In the genomic region with DNA sequence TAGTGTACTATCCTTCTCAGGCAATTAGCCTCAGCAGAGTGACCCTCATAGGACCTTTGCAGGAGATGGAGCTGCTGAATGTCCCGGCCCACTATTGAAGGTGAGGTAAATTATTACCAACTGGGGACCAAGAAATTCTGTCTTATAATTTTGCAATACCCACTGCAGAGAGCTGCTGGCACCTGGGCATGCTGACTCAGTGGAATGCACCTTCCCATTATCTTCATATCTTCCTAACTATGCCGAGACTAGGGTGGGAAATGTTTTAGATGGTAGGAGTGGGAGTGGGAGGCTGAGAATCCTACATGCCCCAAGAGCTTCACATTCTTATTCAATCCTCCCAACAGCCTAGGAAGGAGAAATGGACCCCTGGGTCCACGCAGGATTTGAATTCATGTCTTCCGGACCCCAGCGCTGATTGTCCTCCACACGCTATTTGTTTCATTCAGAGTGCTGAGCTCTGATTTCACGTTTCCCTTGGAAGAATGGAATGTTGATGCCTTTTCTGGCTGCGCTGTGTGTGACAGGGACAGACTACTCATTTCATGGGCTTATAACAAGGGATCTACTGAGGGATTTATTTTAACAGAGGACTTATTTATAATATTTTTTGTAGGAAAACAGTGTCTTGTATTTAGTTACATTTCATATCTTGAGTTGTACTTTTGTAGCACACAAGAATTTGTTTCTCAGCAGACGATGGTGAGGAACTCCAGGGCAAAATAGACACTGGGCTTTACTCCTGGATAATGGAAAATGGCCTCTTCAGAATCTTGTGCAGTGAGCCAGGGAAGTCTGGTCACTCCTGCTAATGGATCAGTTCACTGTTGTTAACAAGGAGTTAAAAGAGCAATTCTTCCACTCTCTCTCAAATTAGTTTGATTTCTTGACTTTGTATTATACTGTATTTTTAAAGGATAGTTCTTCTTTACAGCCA, we compare ENCODE assay signal across 10 cellular contexts.
DNase-seq lines count a peak whose midpoint lies in the region; ATAC-seq and TF ChIP-seq lines count a peak whose summit lies in the region.
"Had no signal": no experiment of that assay in that cellular context is flagged by ENCODE, and none has a peak within 500 bp of the region (broad histone marks: within the 10 kb centered on the region; RNA-seq: fewer than 3 reads in every experiment).

No MANE protein-coding gene starts in this region.

- TF ChIP-seq POLR2A in tibial nerve (IDR thresholded peaks at IDR 0.05), result no peak

- ATAC-seq in HG02852 (IDR thresholded peaks at IDR 0.05; ENCODE audit: unreplicated experiment), result no peak
- ATAC-seq in HG02571 (IDR thresholded peaks at IDR 0.05; ENCODE audit: unreplicated experiment), result no peak

- H3K36me3 Mint-ChIP-seq in activated naive CD4-positive, alpha-beta T cell treated with anti-CD3 and anti-CD28 coated beads, Interleukin-2, amount 10 ng/mL, durations not matched to agents 7 days and 5 days, result peaks cover 48% of the 10 kb centered on the region
- peaks cover 24% of the 10 kb centered on the region for H3K36me3 Mint-ChIP-seq in activated naive CD8-positive, alpha-beta T cell

- peak in 1 of 2 donors; percentile 36 for TF ChIP-seq EP300 in tibial nerve (IDR thresholded peaks at IDR 0.05)

- no peaks in the 10 kb centered on the region for H3K9me3 Mint-ChIP-seq in activated naive CD4-positive, alpha-beta T cell treated with anti-CD3 and anti-CD28 coated beads, Interleukin-2, amount 10 ng/mL, durations not matched to agents 7 days and 5 days
- H3K9me3 Mint-ChIP-seq in activated naive CD8-positive, alpha-beta T cell (ENCODE audit: low read depth), result no peaks in the 10 kb centered on the region

- H3K27ac Mint-ChIP-seq in activated naive CD4-positive, alpha-beta T cell treated with anti-CD3 and anti-CD28 coated beads, Interleukin-2, amount 10 ng/mL, durations not matched to agents 7 days and 5 days, result peak overlapping the region; percentile 88
- H3K27ac Mint-ChIP-seq in activated naive CD8-positive, alpha-beta T cell, result peak overlapping the region; percentile 99

- CTCF ChIA-PET in activated naive CD4-positive, alpha-beta T cell treated with anti-CD3 and anti-CD28 coated beads, Interleukin-2, amount 10 ng/mL, durations not matched to agents 7 days and 5 days (lab: Charles Lee), result interaction anchor here (1.0 to 2.5 kb wide), 4 partner anchors 63 to 190 kb away, joined by 3 to 9 read pairs (median 4); a partner anchor contains a TSS

- H3K27me3 Mint-ChIP-seq in activated naive CD4-positive, alpha-beta T cell treated with anti-CD3 and anti-CD28 coated beads, Interleukin-2, amount 10 ng/mL, durations not matched to agents 7 days and 5 days, result no peaks in the 10 kb centered on the region
- H3K27me3 Mint-ChIP-seq in activated naive CD8-positive, alpha-beta T cell, result no peaks in the 10 kb centered on the region

- H3K4me3 Mint-ChIP-seq in activated naive CD4-positive, alpha-beta T cell treated with anti-CD3 and anti-CD28 coated beads, Interleukin-2, amount 10 ng/mL, durations not matched to agents 7 days and 5 days, result no peak overlapping the region
- peak overlapping the region; percentile 82 for H3K4me3 Mint-ChIP-seq in activated naive CD8-positive, alpha-beta T cell

- H3K27ac ChIP-seq in tibial nerve, result peak overlapping the region in 3 of 4 donors; percentile 70 to 94 (median 87)

- peaks cover 95% of the 10 kb centered on the region for H3K4me1 Mint-ChIP-seq in activated naive CD4-positive, alpha-beta T cell treated with anti-CD3 and anti-CD28 coated beads, Interleukin-2, amount 10 ng/mL, durations not matched to agents 7 days and 5 days
- peaks cover 95% of the 10 kb centered on the region for H3K4me1 Mint-ChIP-seq in activated naive CD8-positive, alpha-beta T cell (ENCODE audit: low read depth)

- H3K27me3 ChIP-seq in tibial nerve, result no peaks in the 10 kb centered on the region

- TF ChIP-seq CTCF in tibial nerve (IDR thresholded peaks at IDR 0.05), result no peak

- no peaks in the 10 kb centered on the region for H3K9me3 ChIP-seq in tibial nerve

- H3K4me3 ChIP-seq in tibial nerve, result no peak overlapping the region

- whole genome bisulfite sequencing in tibial nerve, 2 donors, result 48 to 68% methylated on average over 9 of the region's 9 CpGs

- no peak for DNase-seq in activated naive CD4-positive, alpha-beta T cell treated with anti-CD3 and anti-CD28 coated beads, Interleukin-2, amount 10 ng/mL, durations not matched to agents 7 days and 5 days
- no peak for DNase-seq in activated naive CD4-positive, alpha-beta T cell treated with Interleukin-2 at 50 U/mL for 16 hours
- peak; percentile 32 for DNase-seq in midbrain (lab: John Stamatoyannopoulos, UW)
- DNase-seq in tibial nerve (ENCODE audit: low spot score in 2 of 2), result no peak
- DNase-seq in stimulated activated naive CD4-positive, alpha-beta T cell (lab: John Stamatoyannopoulos, UW), result no peak
- DNase-seq: KBM-7, NCI-H2081 had no signal

- H3K36me3 ChIP-seq in tibial nerve, result no peaks in the 10 kb centered on the region

- H3K4me1 ChIP-seq in tibial nerve, result peaks cover 0 to 84% (median 44%) of the 10 kb centered on the region in 4 donors
